In the genomic region with DNA sequence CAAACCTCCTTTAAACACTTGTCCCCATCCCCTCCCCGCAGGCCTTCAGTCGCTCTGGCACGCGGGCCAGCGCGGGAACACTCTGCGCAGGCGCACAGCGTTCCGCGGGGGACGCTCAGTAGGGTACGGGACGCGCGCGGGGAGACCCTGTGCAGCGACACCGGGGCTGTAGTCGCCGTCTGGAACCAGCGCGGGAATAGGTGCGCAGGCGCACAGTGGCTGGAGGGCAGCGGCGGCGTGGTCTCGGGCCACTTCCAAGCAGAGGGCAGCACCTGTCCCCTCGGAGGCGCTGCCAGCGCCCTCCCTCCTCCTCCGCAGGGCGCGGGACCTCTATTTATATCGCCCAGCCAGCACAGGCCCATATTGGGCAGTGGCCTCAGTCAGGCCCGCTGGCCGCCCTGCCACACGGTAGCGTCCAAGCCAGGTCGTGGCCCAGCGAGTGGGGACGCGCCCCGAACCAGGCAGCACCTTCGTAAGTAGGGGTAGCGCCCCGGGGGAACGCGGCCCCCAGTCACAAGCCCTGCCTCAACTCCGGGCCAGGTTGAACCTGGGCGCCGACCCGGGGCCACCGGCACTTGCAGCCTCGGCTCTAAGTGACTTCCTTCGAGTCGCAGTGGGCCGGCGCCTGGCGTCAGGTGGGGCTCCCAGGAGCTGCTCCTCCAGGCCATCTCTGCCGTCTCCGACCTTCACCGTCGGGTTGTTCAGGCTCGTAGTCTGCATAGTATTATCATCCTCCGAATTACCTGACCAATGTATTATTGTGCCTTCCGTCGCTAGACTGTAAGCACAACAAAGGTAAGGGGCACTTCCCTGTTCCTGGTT, we compare ENCODE assay signal across 9 cellular contexts. TPM values are rescaled to one million over a fixed set of nuclear protein-coding genes. Genes with fewer than 3 reads are reported as not detected.
DNase-seq lines count a peak whose midpoint lies in the region; ATAC-seq and TF ChIP-seq lines count a peak whose summit lies in the region.
"Had no signal": no experiment of that assay in that cellular context is flagged by ENCODE, and none has a peak within 500 bp of the region (broad histone marks: within the 10 kb centered on the region; RNA-seq: fewer than 3 reads in every experiment).

KBTBD12 (plus strand) TSS at position 118 of the 822 bp plus-strand sequence. CDS start 7,830 bp downstream, outside the sequence.

- DNase-seq in AG08396 (ENCODE audit: low spot score) (peak; percentile 17), NCI-H524 (lab: John Stamatoyannopoulos, UW) (peak; percentile 84 to 86), fibroblast of mammary gland (ENCODE audit: low read depth) (no peak), nephron progenitor cell (peak; percentile 31), HT-29 (ENCODE audit: low spot score) (no peak), HPDE6-E6E7 (ENCODE audit: extremely low spot score) (no peak)
- no peak for DNase-seq in activated CD4-positive, alpha-beta T cell treated with anti-CD3 and anti-CD28 coated beads for 1 hour

- H3K4me3 Mint-ChIP-seq in nephron progenitor cell = no peak within 1 kb of the TSS

- no peak for ATAC-seq in HG03432 (IDR thresholded peaks at IDR 0.05; ENCODE audit: unreplicated experiment)

- peaks cover 25% of the 10 kb centered on the region for H3K27me3 Mint-ChIP-seq in nephron progenitor cell (ENCODE audit: low read depth, poor library complexity)

- peaks cover 8% of the 10 kb centered on the region for H3K4me1 Mint-ChIP-seq in nephron progenitor cell

- TF ChIP-seq CTCF in fibroblast of mammary gland (conservative IDR thresholded peaks at IDR 0.05; ENCODE audit: control insufficient read depth, insufficient read depth, low read depth, low read length) (no peak), nephron progenitor cell (IDR thresholded peaks at IDR 0.05) (no peak)

- peak within 1 kb of the TSS; percentile 48 for H3K27ac Mint-ChIP-seq in nephron progenitor cell

- peaks cover 5% of the 10 kb centered on the region for H3K9me3 Mint-ChIP-seq in nephron progenitor cell

- H3K4me3 ChIP-seq in fibroblast of mammary gland (ENCODE audit: control insufficient read depth, low read depth, low read length) = peak within 1 kb of the TSS; percentile 29

- H3K36me3 Mint-ChIP-seq in nephron progenitor cell (ENCODE audit: low read depth) = no peaks in the 10 kb centered on the region

RNA-seq across cellular contexts. Expression of gene KBTBD12, which starts in this region (rescaled TPM):
- total RNA-seq in HT-29 (2014; rRNA removed; shearing (Covaris generic)) = not detected in 2 replicates
- total RNA-seq: Daoy had no signal

Comparison
In these comparisons a context has a peak if more than half of its experiments do, and no peak if none do; other contexts are left out.
1. DNase-seq: peak in AG08396 (single experiment), NCI-H524 (2 of 2) and nephron progenitor cell (single experiment); none in fibroblast of mammary gland (single experiment), HT-29 (single experiment), activated CD4-positive, alpha-beta T cell treated with anti-CD3 and anti-CD28 coated beads for 1 hour (single experiment) and HPDE6-E6E7 (single experiment).